ENCODE assay signal across 22 cellular contexts in the genomic region with DNA sequence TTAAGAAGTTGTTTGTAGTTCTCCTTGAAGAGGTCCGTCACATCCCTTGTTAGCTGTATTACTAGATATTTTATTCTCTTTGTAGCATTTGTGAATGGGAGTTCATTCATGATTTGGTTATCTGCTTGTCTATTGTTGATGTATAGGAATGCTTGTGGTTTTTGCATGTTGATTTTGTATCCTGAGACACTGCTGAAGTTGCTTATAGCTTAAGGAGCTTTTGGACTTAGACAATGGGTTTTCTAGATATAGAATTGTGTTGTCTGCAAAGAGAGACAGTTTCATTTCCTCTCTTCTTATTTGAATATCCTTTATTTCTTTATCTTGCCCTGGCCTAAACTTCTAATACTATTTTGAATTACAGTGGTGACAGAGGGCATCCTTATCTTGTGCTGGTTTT.
DNase-seq lines count a peak whose midpoint lies in the region; ATAC-seq and TF ChIP-seq lines count a peak whose summit lies in the region.
"Had no signal": no experiment of that assay in that cellular context is flagged by ENCODE, and none has a peak within 500 bp of the region (broad histone marks: within the 10 kb centered on the region; RNA-seq: fewer than 3 reads in every experiment).

No MANE protein-coding gene starts in this region.

- H3K36me3 ChIP-seq in MM.1S (replicated peaks; ENCODE audit: insufficient read depth, low read length) = no peaks in the 10 kb centered on the region
- H3K36me3 ChIP-seq: BE2C, BLaER1 had no signal

- no peaks in the 10 kb centered on the region for H3K4me1 ChIP-seq in MM.1S (ENCODE audit: low read length)
- H3K4me1 ChIP-seq: BE2C, BLaER1 had no signal

- peak; percentile 56 for DNase-seq in MM.1S
- peak; percentile 60 for DNase-seq in fibroblast of pulmonary artery (ENCODE audit: low read depth)
- DNase-seq in RPMI8226 = no peak
- no peak for DNase-seq in NCI-H2196 (lab: John Stamatoyannopoulos, UW; ENCODE audit: unreplicated experiment)
- DNase-seq: 8988T; ACHN; BE2C; C1 segment of cervical spinal cord; CD4-positive, alpha-beta memory T cell; CD4-positive, CD25-positive, alpha-beta regulatory T cell; CD8-positive, alpha-beta memory T cell; COR-L47; DMS 273 treated with DMSO at 0.1 percent for 48 hours; DMS153; DMS53; DMS79; DND-41; EL; GDM1 had no signal

- H3F3A ChIP-seq in MM.1S (ENCODE audit: insufficient read depth, low read length) = no peaks in the 10 kb centered on the region

- no peak overlapping the region for H3K4me2 ChIP-seq in MM.1S (ENCODE audit: low read depth, low read length)
- H3K4me2 ChIP-seq: BLaER1 had no signal

- H3K27me3 ChIP-seq in MM.1S (replicated peaks; ENCODE audit: insufficient read depth, low read length) = no peaks in the 10 kb centered on the region
- H3K27me3 ChIP-seq: BE2C, BLaER1 had no signal

- H4K20me1 ChIP-seq in MM.1S (ENCODE audit: insufficient read depth, low read length) = no peaks in the 10 kb centered on the region
- H4K20me1 ChIP-seq: BLaER1 had no signal

- no peak for TF ChIP-seq CTCF in MM.1S (IDR thresholded peaks at IDR 0.05; ENCODE audit: low read length)
- TF ChIP-seq CTCF in fibroblast of pulmonary artery (IDR thresholded peaks at IDR 0.05; ENCODE audit: low read length, missing control alignments) = no peak

- H3K79me2 ChIP-seq in MM.1S (ENCODE audit: low read length) = no peaks in the 10 kb centered on the region

- H3K27ac ChIP-seq in MM.1S (ENCODE audit: low read length) = no peak overlapping the region
- H3K27ac ChIP-seq: BLaER1 had no signal

- no peaks in the 10 kb centered on the region for H3K9me3 ChIP-seq in MM.1S (replicated peaks; ENCODE audit: insufficient read depth, low read length)
- H3K9me3 ChIP-seq: BE2C had no signal

- no peak for ATAC-seq in GM18858 (IDR thresholded peaks at IDR 0.05; ENCODE audit: unreplicated experiment)
- ATAC-seq: GM12878 had no signal

- H3K9ac ChIP-seq in MM.1S (ENCODE audit: low read length) = no peak overlapping the region
- H3K9ac ChIP-seq: BLaER1 had no signal

- H3K4me3 ChIP-seq in MM.1S (ENCODE audit: low read length) (no peak overlapping the region), fibroblast of pulmonary artery (replicated peaks; ENCODE audit: low read depth, low read length) (no peak overlapping the region)
- H3K4me3 ChIP-seq: BLaER1, GM12878 had no signal

- no peak overlapping the region for H2AFZ ChIP-seq in MM.1S (ENCODE audit: low read length)

- H3K9me2 ChIP-seq in MM.1S (replicated peaks; ENCODE audit: insufficient read depth, low read length) = no peaks in the 10 kb centered on the region

Comparison
In these comparisons a context has a peak if more than half of its experiments do, and no peak if none do; other contexts are left out.
1. DNase-seq: peak in MM.1S (single experiment) and fibroblast of pulmonary artery (single experiment); none in RPMI8226 (single experiment) and NCI-H2196 (single experiment).